Comparison of ENCODE assay signal across 1 cellular context in the genomic region with DNA sequence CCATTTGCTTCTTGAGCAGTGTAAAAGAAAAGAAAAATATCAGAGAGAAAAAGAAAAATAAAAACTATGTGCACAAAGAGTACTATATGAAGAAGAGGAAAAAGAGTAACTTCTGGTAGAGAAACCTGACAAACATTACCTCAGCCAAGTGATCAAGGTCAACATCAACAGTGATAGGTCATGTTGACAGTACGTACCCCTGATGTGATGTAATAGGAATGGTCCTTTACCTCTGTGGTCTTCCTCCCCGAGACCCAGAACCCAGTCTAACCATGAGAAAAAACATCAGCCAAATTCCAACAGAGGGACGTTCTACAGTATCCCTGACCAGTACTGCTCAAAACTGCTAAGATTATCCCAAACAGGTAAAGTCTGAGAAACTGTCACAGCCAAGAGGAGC.
A peak's percentile ranks its signal among the peaks of the same experiment; 100 is the strongest.
TF ChIP-seq lines count a peak whose summit lies in the region.

No MANE protein-coding gene starts in this region.

TF ChIP-seq in liver, 16 proteins besides CTCF, POLR2A, EP300 and RAD21:
- no peak for TF ChIP-seq YY1 (IDR thresholded peaks at IDR 0.05)
- TF ChIP-seq FOXA2 (IDR thresholded peaks at IDR 0.05), result peak; percentile 92
- no peak for TF ChIP-seq EGR1 (IDR thresholded peaks at IDR 0.05; ENCODE audit: low read depth in 2 of 2)
- peak; percentile 57 to 67 for TF ChIP-seq HNF4A (conservative IDR thresholded peaks at IDR 0.05)
- TF ChIP-seq, protein P1, sequence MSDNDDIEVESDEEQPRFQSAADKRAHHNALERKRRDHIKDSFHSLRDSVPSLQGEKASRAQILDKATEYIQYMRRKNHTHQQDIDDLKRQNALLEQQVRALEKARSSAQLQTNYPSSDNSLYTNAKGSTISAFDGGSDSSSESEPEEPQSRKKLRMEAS (IDR thresholded peaks at IDR 0.05), result no peak
- TF ChIP-seq, protein P2, sequence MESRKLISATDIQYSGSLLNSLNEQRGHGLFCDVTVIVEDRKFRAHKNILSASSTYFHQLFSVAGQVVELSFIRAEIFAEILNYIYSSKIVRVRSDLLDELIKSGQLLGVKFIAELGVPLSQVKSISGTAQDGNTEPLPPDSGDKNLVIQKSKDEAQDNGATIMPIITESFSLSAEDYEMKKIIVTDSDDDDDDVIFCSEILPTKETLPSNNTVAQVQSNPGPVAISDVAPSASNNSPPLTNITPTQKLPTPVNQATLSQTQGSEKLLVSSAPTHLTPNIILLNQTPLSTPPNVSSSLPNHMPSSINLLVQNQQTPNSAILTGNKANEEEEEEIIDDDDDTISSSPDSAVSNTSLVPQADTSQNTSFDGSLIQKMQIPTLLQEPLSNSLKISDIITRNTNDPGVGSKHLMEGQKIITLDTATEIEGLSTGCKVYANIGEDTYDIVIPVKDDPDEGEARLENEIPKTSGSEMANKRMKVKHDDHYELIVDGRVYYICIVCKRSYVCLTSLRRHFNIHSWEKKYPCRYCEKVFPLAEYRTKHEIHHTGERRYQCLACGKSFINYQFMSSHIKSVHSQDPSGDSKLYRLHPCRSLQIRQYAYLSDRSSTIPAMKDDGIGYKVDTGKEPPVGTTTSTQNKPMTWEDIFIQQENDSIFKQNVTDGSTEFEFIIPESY (IDR thresholded peaks at IDR 0.05), result no peak
- no peak for TF ChIP-seq GABPA (IDR thresholded peaks at IDR 0.05 in 1 of 2, conservative IDR thresholded peaks at IDR 0.05 in 1 of 2)
- no peak for TF ChIP-seq HNF4G (IDR thresholded peaks at IDR 0.05)
- peak; percentile 75 for TF ChIP-seq FOXA1 (IDR thresholded peaks at IDR 0.05)
- no peak for TF ChIP-seq JUND (IDR thresholded peaks at IDR 0.05)
- peak; percentile 49 to 70 for TF ChIP-seq RXRA (IDR thresholded peaks at IDR 0.05)
- TF ChIP-seq NR2F2 (IDR thresholded peaks at IDR 0.05), result peak; percentile 58
- no peak for TF ChIP-seq SP1 (IDR thresholded peaks at IDR 0.05)
